In genomic region chr7:92245487-92246362, GRCh38 we compare ENCODE assay signal across 1 cellular context.
TF ChIP-seq lines count a peak whose summit lies in the region.

A gene with protein sequence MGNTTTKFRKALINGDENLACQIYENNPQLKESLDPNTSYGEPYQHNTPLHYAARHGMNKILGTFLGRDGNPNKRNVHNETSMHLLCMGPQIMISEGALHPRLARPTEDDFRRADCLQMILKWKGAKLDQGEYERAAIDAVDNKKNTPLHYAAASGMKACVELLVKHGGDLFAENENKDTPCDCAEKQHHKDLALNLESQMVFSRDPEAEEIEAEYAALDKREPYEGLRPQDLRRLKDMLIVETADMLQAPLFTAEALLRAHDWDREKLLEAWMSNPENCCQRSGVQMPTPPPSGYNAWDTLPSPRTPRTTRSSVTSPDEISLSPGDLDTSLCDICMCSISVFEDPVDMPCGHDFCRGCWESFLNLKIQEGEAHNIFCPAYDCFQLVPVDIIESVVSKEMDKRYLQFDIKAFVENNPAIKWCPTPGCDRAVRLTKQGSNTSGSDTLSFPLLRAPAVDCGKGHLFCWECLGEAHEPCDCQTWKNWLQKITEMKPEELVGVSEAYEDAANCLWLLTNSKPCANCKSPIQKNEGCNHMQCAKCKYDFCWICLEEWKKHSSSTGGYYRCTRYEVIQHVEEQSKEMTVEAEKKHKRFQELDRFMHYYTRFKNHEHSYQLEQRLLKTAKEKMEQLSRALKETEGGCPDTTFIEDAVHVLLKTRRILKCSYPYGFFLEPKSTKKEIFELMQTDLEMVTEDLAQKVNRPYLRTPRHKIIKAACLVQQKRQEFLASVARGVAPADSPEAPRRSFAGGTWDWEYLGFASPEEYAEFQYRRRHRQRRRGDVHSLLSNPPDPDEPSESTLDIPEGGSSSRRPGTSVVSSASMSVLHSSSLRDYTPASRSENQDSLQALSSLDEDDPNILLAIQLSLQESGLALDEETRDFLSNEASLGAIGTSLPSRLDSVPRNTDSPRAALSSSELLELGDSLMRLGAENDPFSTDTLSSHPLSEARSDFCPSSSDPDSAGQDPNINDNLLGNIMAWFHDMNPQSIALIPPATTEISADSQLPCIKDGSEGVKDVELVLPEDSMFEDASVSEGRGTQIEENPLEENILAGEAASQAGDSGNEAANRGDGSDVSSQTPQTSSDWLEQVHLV (plus strand): TSS chr7:92245974. CDS start chr7:92294979, 49,005 bp downstream.
Gene KRIT1, minus strand, starts transcription at chr7:92245914. Its CDS starts 3,779 bp downstream, at chr7:92242135.

TF ChIP-seq in K562, 482 proteins besides CTCF, POLR2A, EP300 and RAD21 (continued from another document and continues in another):
- TF ChIP-seq RBM22 (IDR thresholded peaks at IDR 0.05; ENCODE audit: low read depth, low read length, poor library complexity, severe bottlenecking) (no peak), ADNP (tag; IDR thresholded peaks at IDR 0.05) (no peak), ZNF740 (CRISPR knock-in tag; IDR thresholded peaks at IDR 0.05) (peak; percentile 76), ZNF740 (tag; IDR thresholded peaks at IDR 0.05) (peak in 1 of 2 experiments; percentile 75; a peak in 2 of 4 replicates), CEBPG (CRISPR knock-in tag; IDR thresholded peaks at IDR 0.05) (no peak), CEBPG (tag; conservative IDR thresholded peaks at IDR 0.05 in 1 of 2, IDR thresholded peaks at IDR 0.05 in 1 of 2) (no peak), HMG20B (CRISPR knock-in tag; IDR thresholded peaks at IDR 0.05) (no peak), HDGF (IDR thresholded peaks at IDR 0.05) (peak; percentile 88; the same call in 1 of the 2 replicates), ARID1B (IDR thresholded peaks at IDR 0.05) (peak; percentile 45; the same call in 1 of the 2 replicates), POLR2B (IDR thresholded peaks at IDR 0.05; ENCODE audit: low read depth, partially characterized antibody) (peak; percentile 95), HNRNPLL (IDR thresholded peaks at IDR 0.05; ENCODE audit: low read depth, low read length, poor library complexity, severe bottlenecking) (peak; percentile 62), SRSF7 (optimal IDR thresholded peaks at IDR 0.05; ENCODE audit: low read depth, low read length) (no peak), TOE1 (IDR thresholded peaks at IDR 0.05; ENCODE audit: borderline replicate concordance) (peak; percentile 70; the same call in 1 of the 2 replicates), TOE1 (CRISPR knock-in tag; IDR thresholded peaks at IDR 0.05; ENCODE audit: borderline replicate concordance, low read depth) (no peak), BCOR (IDR thresholded peaks at IDR 0.05) (peak; percentile 46), MAX (CRISPR knock-in tag; IDR thresholded peaks at IDR 0.05) (peak; percentile 86), DIDO1 (tag; IDR thresholded peaks at IDR 0.05; ENCODE audit: low read depth) (peak; percentile 95), ZNF444 (CRISPR knock-in tag; IDR thresholded peaks at IDR 0.05) (peak; percentile 66; the same call in 1 of the 2 replicates), E2F8 (IDR thresholded peaks at IDR 0.05; ENCODE audit: low read depth, partially characterized antibody) (peak; percentile 92), SIN3A (IDR thresholded peaks at IDR 0.05; ENCODE audit: borderline replicate concordance in 2 of 2, control insufficient read depth in 1 of 2, low read depth in 2 of 2, low read length in 2 of 2) (peak; percentile 22 to 73; a peak in 2 of 4 replicates), ZNF12 (CRISPR knock-in tag; IDR thresholded peaks at IDR 0.05) (no peak), NR1H2 (CRISPR knock-in tag; IDR thresholded peaks at IDR 0.05) (peak; percentile 39; the same call in 1 of the 2 replicates), TCFL5 (CRISPR knock-in tag; conservative IDR thresholded peaks at IDR 0.05) (no peak), OTX1 (CRISPR knock-in tag; IDR thresholded peaks at IDR 0.05) (0 out of 2 replicates have a peak, but pooled peaks have one; percentile 66), ELK3 (CRISPR knock-in tag; IDR thresholded peaks at IDR 0.05) (no peak), CHD1 (IDR thresholded peaks at IDR 0.05; ENCODE audit: low read length) (no peak), NFATC3 (IDR thresholded peaks at IDR 0.05) (0 out of 2 replicates have a peak, but pooled peaks have one; percentile 71), MAFF (IDR thresholded peaks at IDR 0.05; ENCODE audit: low read length) (no peak), SIN3B (IDR thresholded peaks at IDR 0.05; ENCODE audit: low read depth) (peak; percentile 72), TBL1XR1 (IDR thresholded peaks at IDR 0.05; ENCODE audit: low read length in 2 of 2) (peak in 1 of 2 experiments; percentile 18; a peak in 1 of 4 replicates), POLR3G (IDR thresholded peaks at IDR 0.05; ENCODE audit: extremely low read depth, insufficient read length, insufficient replicate concordance) (no peak), GABPA (tag; conservative IDR thresholded peaks at IDR 0.05; ENCODE audit: low read depth) (peak; percentile 100), GTF2F1 (IDR thresholded peaks at IDR 0.05; ENCODE audit: low read depth, low read length) (0 out of 2 replicates have a peak, but pooled peaks have one; percentile 68), FIP1L1 (IDR thresholded peaks at IDR 0.05; ENCODE audit: low read depth, low read length, poor library complexity, severe bottlenecking) (peak; percentile 42), MBD2 (IDR thresholded peaks at IDR 0.05; ENCODE audit: borderline replicate concordance, low read depth) (peak; percentile 66), SMC3 (conservative IDR thresholded peaks at IDR 0.05; ENCODE audit: insufficient read depth, low read depth, low read length) (no peak), CXXC5 (CRISPR knock-in tag; IDR thresholded peaks at IDR 0.05) (peak; percentile 79), ERF (CRISPR knock-in tag; IDR thresholded peaks at IDR 0.05) (peak; percentile 13; the same call in 1 of the 2 replicates), ZNF699 (CRISPR knock-in tag; IDR thresholded peaks at IDR 0.05; ENCODE audit: insufficient replicate concordance) (no peak), ATF3 (IDR thresholded peaks at IDR 0.05) (peak; percentile 34; the same call in 1 of the 2 replicates), ATF3 (CRISPR knock-in tag; conservative IDR thresholded peaks at IDR 0.05) (no peak), CAMTA2 (CRISPR knock-in tag; conservative IDR thresholded peaks at IDR 0.05) (no peak), SP1 (CRISPR knock-in tag; IDR thresholded peaks at IDR 0.05) (0 out of 2 replicates have a peak, but pooled peaks have one; percentile 47), TRIM24 (IDR thresholded peaks at IDR 0.05) (peak; percentile 39 to 63; a peak in 3 of 4 replicates)
- TF ChIP-seq, protein P1, sequence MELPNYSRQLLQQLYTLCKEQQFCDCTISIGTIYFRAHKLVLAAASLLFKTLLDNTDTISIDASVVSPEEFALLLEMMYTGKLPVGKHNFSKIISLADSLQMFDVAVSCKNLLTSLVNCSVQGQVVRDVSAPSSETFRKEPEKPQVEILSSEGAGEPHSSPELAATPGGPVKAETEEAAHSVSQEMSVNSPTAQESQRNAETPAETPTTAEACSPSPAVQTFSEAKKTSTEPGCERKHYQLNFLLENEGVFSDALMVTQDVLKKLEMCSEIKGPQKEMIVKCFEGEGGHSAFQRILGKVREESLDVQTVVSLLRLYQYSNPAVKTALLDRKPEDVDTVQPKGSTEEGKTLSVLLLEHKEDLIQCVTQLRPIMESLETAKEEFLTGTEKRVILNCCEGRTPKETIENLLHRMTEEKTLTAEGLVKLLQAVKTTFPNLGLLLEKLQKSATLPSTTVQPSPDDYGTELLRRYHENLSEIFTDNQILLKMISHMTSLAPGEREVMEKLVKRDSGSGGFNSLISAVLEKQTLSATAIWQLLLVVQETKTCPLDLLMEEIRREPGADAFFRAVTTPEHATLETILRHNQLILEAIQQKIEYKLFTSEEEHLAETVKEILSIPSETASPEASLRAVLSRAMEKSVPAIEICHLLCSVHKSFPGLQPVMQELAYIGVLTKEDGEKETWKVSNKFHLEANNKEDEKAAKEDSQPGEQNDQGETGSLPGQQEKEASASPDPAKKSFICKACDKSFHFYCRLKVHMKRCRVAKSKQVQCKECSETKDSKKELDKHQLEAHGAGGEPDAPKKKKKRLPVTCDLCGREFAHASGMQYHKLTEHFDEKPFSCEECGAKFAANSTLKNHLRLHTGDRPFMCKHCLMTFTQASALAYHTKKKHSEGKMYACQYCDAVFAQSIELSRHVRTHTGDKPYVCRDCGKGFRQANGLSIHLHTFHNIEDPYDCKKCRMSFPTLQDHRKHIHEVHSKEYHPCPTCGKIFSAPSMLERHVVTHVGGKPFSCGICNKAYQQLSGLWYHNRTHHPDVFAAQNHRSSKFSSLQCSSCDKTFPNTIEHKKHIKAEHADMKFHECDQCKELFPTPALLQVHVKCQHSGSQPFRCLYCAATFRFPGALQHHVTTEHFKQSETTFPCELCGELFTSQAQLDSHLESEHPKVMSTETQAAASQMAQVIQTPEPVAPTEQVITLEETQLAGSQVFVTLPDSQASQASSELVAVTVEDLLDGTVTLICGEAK (IDR thresholded peaks at IDR 0.05), result peak; percentile 98
- TF ChIP-seq, protein P1 (CRISPR knock-in tag; IDR thresholded peaks at IDR 0.05), result no peak
- TF ChIP-seq, protein P2, sequence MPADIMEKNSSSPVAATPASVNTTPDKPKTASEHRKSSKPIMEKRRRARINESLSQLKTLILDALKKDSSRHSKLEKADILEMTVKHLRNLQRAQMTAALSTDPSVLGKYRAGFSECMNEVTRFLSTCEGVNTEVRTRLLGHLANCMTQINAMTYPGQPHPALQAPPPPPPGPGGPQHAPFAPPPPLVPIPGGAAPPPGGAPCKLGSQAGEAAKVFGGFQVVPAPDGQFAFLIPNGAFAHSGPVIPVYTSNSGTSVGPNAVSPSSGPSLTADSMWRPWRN (IDR thresholded peaks at IDR 0.05; ENCODE audit: low read depth), result 0 out of 2 replicates have a peak, but pooled peaks have one; percentile 15
